ENCODE assay signal across 8 cellular contexts in genomic region chr5:136374003-136374402, GRCh38. TPM values are rescaled to one million over a fixed set of nuclear protein-coding genes. Genes with fewer than 3 reads are reported as not detected.
A peak's percentile ranks its signal among the peaks of the same experiment; 100 is the strongest.
DNase-seq lines count a peak whose midpoint lies in the region; ATAC-seq, FAIRE-seq and TF ChIP-seq lines count a peak whose summit lies in the region.
"Had no signal": no experiment of that assay in that cellular context is flagged by ENCODE, and none has a peak within 500 bp of the region (broad histone marks: within the 10 kb centered on the region; RNA-seq: fewer than 3 reads in every experiment).

No MANE protein-coding gene starts in this region.

- no peak overlapping the region for H3K4me3 ChIP-seq in NB4 (ENCODE audit: low read depth, low read length)
- no peak overlapping the region for H3K4me3 ChIP-seq in body of pancreas
- H3K4me3 ChIP-seq: pancreas had no signal

- FAIRE-seq in RCC 7860 (lab: Jason Lieb, UNC) = no peak
- FAIRE-seq: pancreas had no signal

- no peak overlapping the region for H3K27ac ChIP-seq in body of pancreas
- H3K27ac ChIP-seq: pancreas had no signal

- no peak for ATAC-seq in body of pancreas

- H3K4me1 ChIP-seq in body of pancreas = no peaks in the 10 kb centered on the region
- H3K4me1 ChIP-seq: pancreas had no signal

- peak; percentile 47 for TF ChIP-seq CTCF in GM12873 (IDR thresholded peaks at IDR 0.05; ENCODE audit: insufficient read depth, low read depth, low read length, missing control alignments)
- TF ChIP-seq CTCF in NB4 (IDR thresholded peaks at IDR 0.05; ENCODE audit: low read depth, low read length) = peak; percentile 19
- TF ChIP-seq CTCF in body of pancreas (IDR thresholded peaks at IDR 0.05) = peak in 4 of 7 experiments; percentile 19 to 51 (median 35)

- H3K36me3 ChIP-seq in body of pancreas (replicated peaks in 1 of 2; ENCODE audit: insufficient read depth in 1 of 2, low read depth in 2 of 2) = no peaks in the 10 kb centered on the region
- H3K36me3 ChIP-seq: pancreas had no signal

- no peaks in the 10 kb centered on the region for H3K27me3 ChIP-seq in body of pancreas
- H3K27me3 ChIP-seq: pancreas had no signal

- intact Hi-C loops in body of pancreas (cut with DNase I) = no loop called here

- TF ChIP-seq POLR2A in NB4 (IDR thresholded peaks at IDR 0.05; ENCODE audit: extremely low read depth, insufficient read length) (no peak), body of pancreas (IDR thresholded peaks at IDR 0.05) (no peak)

- DNase-seq in NB4 (ENCODE audit: low read depth) (peak; percentile 40), body of pancreas (no peak), non-pigmented ciliary epithelial cell (ENCODE audit: low read depth) (peak; percentile 14), mesenteric fat pad (ENCODE audit: low spot score) (no peak), RCC 7860 (ENCODE audit: low spot score) (no peak), ureter (ENCODE audit: low spot score) (no peak)
- DNase-seq: pancreas had no signal

- H3K9me3 ChIP-seq in body of pancreas = no peaks in the 10 kb centered on the region
- H3K9me3 ChIP-seq: pancreas had no signal

- WGBS in body of pancreas, 2 donors = 9 to 14% methylated on average over 5 of the region's 5 CpGs

RNA-seq across cellular contexts. Expression of gene TRPC7, which starts 8.7 kb away (rescaled TPM):
- not detected for total RNA-seq in body of pancreas
- not detected for total RNA-seq in mesenteric fat pad
- not detected for total RNA-seq in ureter
- total RNA-seq: pancreas had no signal

Comparison
In these comparisons a context has a peak if more than half of its experiments do, and no peak if none do; other contexts are left out.
1. DNase-seq: peak in NB4 (single experiment) and non-pigmented ciliary epithelial cell (single experiment); none in body of pancreas (0 of 4), mesenteric fat pad (single experiment), RCC 7860 (single experiment) and ureter (single experiment).
2. Peak in every context shown above with its lines, with median percentiles within 50 percentile points of each other: CTCF ChIP-seq.